In the genomic region with DNA sequence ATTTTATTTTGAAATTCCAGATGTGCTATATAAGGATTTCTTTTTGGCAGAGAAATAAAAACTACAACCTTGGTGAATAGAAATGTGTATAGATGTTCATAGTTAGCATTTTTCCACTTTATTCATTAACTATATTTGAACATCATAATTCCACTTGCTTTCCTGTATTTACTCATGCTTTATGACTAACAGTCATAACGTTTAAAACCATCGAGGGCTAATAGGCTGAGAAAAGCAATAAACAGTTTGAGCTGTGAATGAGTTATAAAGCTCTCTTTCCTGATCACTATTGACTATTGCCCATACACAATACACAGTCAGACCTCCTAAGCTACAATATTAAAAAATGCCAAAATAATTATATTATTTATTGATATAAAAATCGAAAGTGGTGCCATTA, we compare ENCODE assay signal across 17 cellular contexts.
DNase-seq lines count a peak whose midpoint lies in the region; ATAC-seq, FAIRE-seq and TF ChIP-seq lines count a peak whose summit lies in the region.
"Had no signal": no experiment of that assay in that cellular context is flagged by ENCODE, and none has a peak within 500 bp of the region (broad histone marks: within the 10 kb centered on the region; RNA-seq: fewer than 3 reads in every experiment).

No MANE protein-coding gene starts in this region.

- ATAC-seq in mucosa of descending colon = peak; percentile 80
- ATAC-seq in GM19395 (IDR thresholded peaks at IDR 0.05; ENCODE audit: unreplicated experiment) = no peak

- no peaks in the 10 kb centered on the region for H3K36me3 ChIP-seq in mucosa of descending colon (ENCODE audit: low read depth)
- H3K36me3 ChIP-seq: BE2C had no signal

- DNase-seq in ELR (ENCODE audit: low read depth) (peak; percentile 29), LoVo (ENCODE audit: low spot score) (peak; percentile 14), mucosa of descending colon (no peak), GDM1 (lab: John Stamatoyannopoulos, UW) (no peak), HT-29 (ENCODE audit: low spot score) (no peak)
- DNase-seq in activated T-cell treated with anti-CD3 and anti-CD28 coated beads, Interleukin-2, amount 50 U/mL, for 1 hour = no peak
- DNase-seq: BE2C; CD4-positive, alpha-beta memory T cell; COR-L47; DMS153; DMS79 treated with DMSO at 0.1 percent for 48 hours; EL; GF-D8 had no signal

- H3K9me3 ChIP-seq in mucosa of descending colon = no peaks in the 10 kb centered on the region
- H3K9me3 ChIP-seq: BE2C had no signal

- TF ChIP-seq CTCF in mucosa of descending colon (IDR thresholded peaks at IDR 0.05) = no peak

- intact Hi-C loops in mucosa of descending colon (cut with DNase I, micrococcal nuclease) = no loop called here

- peaks cover 8% of the 10 kb centered on the region for H3K4me1 ChIP-seq in mucosa of descending colon (ENCODE audit: low read depth)
- H3K4me1 ChIP-seq: BE2C had no signal

- H3K4me3 ChIP-seq in mucosa of descending colon = no peak overlapping the region

- FAIRE-seq in colon (lab: Jason Lieb, UNC) = peak; percentile 93
- FAIRE-seq: D721Med, H54 had no signal

Comparison
In these comparisons a context has a peak if more than half of its experiments do, and no peak if none do; other contexts are left out.
1. DNase-seq: peak in ELR (single experiment) and LoVo (single experiment); none in mucosa of descending colon (0 of 3), activated T-cell treated with anti-CD3 and anti-CD28 coated beads, Interleukin-2, amount 50 U/mL, for 1 hour (single experiment), GDM1 (single experiment) and HT-29 (single experiment).